ENCODE assay signal across 9 cellular contexts in genomic region chr20:53735536-53736050, GRCh38.
DNase-seq lines count a peak whose midpoint lies in the region; ATAC-seq and TF ChIP-seq lines count a peak whose summit lies in the region.
"Had no signal": no experiment of that assay in that cellular context is flagged by ENCODE, and none has a peak within 500 bp of the region (broad histone marks: within the 10 kb centered on the region; RNA-seq: fewer than 3 reads in every experiment).

No MANE protein-coding gene starts in this region.

- H3K4me1 ChIP-seq in effector memory CD4-positive, alpha-beta T cell (ENCODE audit: control insufficient read depth, insufficient read depth, low read length, poor library complexity, severe bottlenecking) = no peaks in the 10 kb centered on the region

- H3K36me3 Mint-ChIP-seq in central memory CD8-positive, alpha-beta T cell (ENCODE audit: insufficient read depth) = no peaks in the 10 kb centered on the region
- H3K36me3 Mint-ChIP-seq in osteocyte (ENCODE audit: unreplicated experiment) = no peaks in the 10 kb centered on the region

- H3K36me3 ChIP-seq in effector memory CD4-positive, alpha-beta T cell (ENCODE audit: control insufficient read depth, insufficient read depth, low read length) = no peaks in the 10 kb centered on the region
- H3K36me3 ChIP-seq: HAP-1 had no signal

- TF ChIP-seq CTCF in GM12865 (IDR thresholded peaks at IDR 0.05; ENCODE audit: insufficient read depth, low read depth, low read length, missing control alignments) (no peak), osteocyte (IDR thresholded peaks at IDR 0.05) (no peak)

- H3K27ac ChIP-seq in effector memory CD4-positive, alpha-beta T cell (ENCODE audit: insufficient read depth, low read length, poor library complexity, severe bottlenecking) = no peak overlapping the region

- H3K27ac Mint-ChIP-seq in central memory CD8-positive, alpha-beta T cell (ENCODE audit: low read depth) = peak overlapping the region; percentile 19
- peak overlapping the region; percentile 97 for H3K27ac Mint-ChIP-seq in osteocyte (ENCODE audit: unreplicated experiment)

- H3K27me3 Mint-ChIP-seq in central memory CD8-positive, alpha-beta T cell = no peaks in the 10 kb centered on the region
- H3K27me3 Mint-ChIP-seq in osteocyte (ENCODE audit: unreplicated experiment) = no peaks in the 10 kb centered on the region

- DNase-seq in GM12865 (ENCODE audit: low read depth) (peak; percentile 37), NCI-H82 treated with DMSO at 0.1 percent for 48 hours (lab: John Stamatoyannopoulos, UW; ENCODE audit: unreplicated experiment) (peak; percentile 86), osteocyte (ENCODE audit: extremely low spot score, unreplicated experiment) (no peak), CD1c-positive myeloid dendritic cell (ENCODE audit: extremely low spot score) (no peak)
- DNase-seq in central memory CD8-positive, alpha-beta T cell (ENCODE audit: low spot score in 2 of 2) = no peak
- DNase-seq in effector memory CD4-positive, alpha-beta T cell = no peak
- DNase-seq in stimulated activated naive CD4-positive, alpha-beta T cell treated with Interleukin-2 at 50 U/mL for 16 hours (lab: John Stamatoyannopoulos, UW) = no peak

- no peaks in the 10 kb centered on the region for H3K9me3 Mint-ChIP-seq in central memory CD8-positive, alpha-beta T cell
- H3K9me3 Mint-ChIP-seq in osteocyte (ENCODE audit: unreplicated experiment) = no peaks in the 10 kb centered on the region

- H3K4me1 Mint-ChIP-seq in central memory CD8-positive, alpha-beta T cell = peaks cover 24% of the 10 kb centered on the region
- H3K4me1 Mint-ChIP-seq in osteocyte (ENCODE audit: unreplicated experiment) = peaks cover 71% of the 10 kb centered on the region

- no peaks in the 10 kb centered on the region for H3K27me3 ChIP-seq in effector memory CD4-positive, alpha-beta T cell (replicated peaks; ENCODE audit: control insufficient read depth, insufficient read depth, low read length, poor library complexity, severe bottlenecking)

- H3K9me3 ChIP-seq in effector memory CD4-positive, alpha-beta T cell (ENCODE audit: control insufficient read depth, low read length) = no peaks in the 10 kb centered on the region
- H3K9me3 ChIP-seq: HAP-1 had no signal

- H3K4me3 ChIP-seq in GM12865 (ENCODE audit: low read depth, low read length) = no peak overlapping the region
- no peak overlapping the region for H3K4me3 ChIP-seq in effector memory CD4-positive, alpha-beta T cell (ENCODE audit: insufficient read depth, low read depth, low read length, poor library complexity, severe bottlenecking)
- H3K4me3 ChIP-seq: HAP-1 had no signal

- ATAC-seq in central memory CD8-positive, alpha-beta T cell (replicated peaks; ENCODE audit: extremely low read depth, poor library complexity, severe bottlenecking) = no peak
- ATAC-seq in GM19023 (IDR thresholded peaks at IDR 0.05; ENCODE audit: unreplicated experiment) = no peak

- no peak overlapping the region for H3K4me3 Mint-ChIP-seq in central memory CD8-positive, alpha-beta T cell
- no peak overlapping the region for H3K4me3 Mint-ChIP-seq in osteocyte (ENCODE audit: unreplicated experiment)

Comparison
In these comparisons a context has a peak if more than half of its experiments do, and no peak if none do; other contexts are left out.
1. DNase-seq: peak in GM12865 (single experiment) and NCI-H82 treated with DMSO at 0.1 percent for 48 hours (single experiment); none in central memory CD8-positive, alpha-beta T cell (0 of 2), osteocyte (single experiment), CD1c-positive myeloid dendritic cell (single experiment), effector memory CD4-positive, alpha-beta T cell (0 of 3) and stimulated activated naive CD4-positive, alpha-beta T cell treated with Interleukin-2 at 50 U/mL for 16 hours (single experiment).